Comparison of ENCODE assay signal across 16 cellular contexts in genomic region chr19:45590300-45591003, GRCh38. TPM values are rescaled to one million over a fixed set of nuclear protein-coding genes. Genes with fewer than 3 reads are reported as not detected.
DNase-seq lines count a peak whose midpoint lies in the region; ATAC-seq and TF ChIP-seq lines count a peak whose summit lies in the region.
"Had no signal": no experiment of that assay in that cellular context is flagged by ENCODE, and none has a peak within 500 bp of the region (broad histone marks: within the 10 kb centered on the region; RNA-seq: fewer than 3 reads in every experiment).

No MANE protein-coding gene starts in this region.

- H3K36me3 ChIP-seq in mammary epithelial cell (ENCODE audit: insufficient read depth, low read length) (no peaks in the 10 kb centered on the region), MM.1S (replicated peaks; ENCODE audit: insufficient read depth, low read length) (no peaks in the 10 kb centered on the region), ovary (no peaks in the 10 kb centered on the region)
- H3K36me3 ChIP-seq: Peyer's patch had no signal

- TF ChIP-seq EP300 in ovary (IDR thresholded peaks at IDR 0.05) = no peak

- H2AFZ ChIP-seq in mammary epithelial cell (ENCODE audit: low read depth, low read length) = peak overlapping the region; percentile 80
- peak overlapping the region; percentile 43 for H2AFZ ChIP-seq in MM.1S (ENCODE audit: low read length)

- no peak overlapping the region for H3K4me3 ChIP-seq in mammary epithelial cell (replicated peaks in 1 of 3; ENCODE audit: insufficient read depth in 1 of 3, low read depth in 2 of 3, low read length in 3 of 3)
- no peak overlapping the region for H3K4me3 ChIP-seq in MM.1S (ENCODE audit: low read length)
- no peak overlapping the region for H3K4me3 ChIP-seq in ovary
- H3K4me3 ChIP-seq: Peyer's patch had no signal

- ATAC-seq in stimulated activated effector memory CD8-positive, alpha-beta T cell treated with anti-CD3 and anti-CD28 coated beads, Interleukin-12 subunit alpha, Interleukin-12 subunit beta, amount 100 ng/mL, for 72 hours = no peak
- ATAC-seq: Right ventricle myocardium inferior had no signal

- H3K4me1 ChIP-seq in mammary epithelial cell (ENCODE audit: insufficient read depth, low read length) (peaks cover 5% of the 10 kb centered on the region), MM.1S (ENCODE audit: low read length) (peaks cover 5% of the 10 kb centered on the region), ovary (ENCODE audit: insufficient read depth) (no peaks in the 10 kb centered on the region)

- no peak overlapping the region for H3K4me2 ChIP-seq in mammary epithelial cell (ENCODE audit: insufficient read depth, low read depth, low read length)
- peak overlapping the region; percentile 30; the same call in 1 of the 2 replicates for H3K4me2 ChIP-seq in MM.1S (ENCODE audit: low read depth, low read length)
- H3K4me2 ChIP-seq: SK-N-SH had no signal

- CTCF ChIA-PET in mammary epithelial cell (lab: Charles Lee; ENCODE audit: low non-redundant PET) = interaction anchor here (0.5 to 1.7 kb wide), 3 partner anchors 40 to 102 kb away, joined by 3 to 7 read pairs (median 7); partner anchors contain the start of gene QPCTL
- CTCF ChIA-PET in MCF 10A (lab: Yijun Ruan, JAX) = interaction anchor here (0.5 to 2.3 kb wide), 13 partner anchors 13 to 606 kb away, joined by 3 to 24 read pairs (median 3); partner anchors contain the start of gene SIX5

- H3F3A ChIP-seq in MM.1S (ENCODE audit: insufficient read depth, low read length) = no peaks in the 10 kb centered on the region

- intact Hi-C loops in mammary epithelial cell (cut with micrococcal nuclease) (loop anchor here (1.0 kb wide), 3 partner anchors 53 to 103 kb away; no protein-coding TSS in a partner anchor), MCF 10A (cut with micrococcal nuclease) (loop anchor here (1.0 kb wide), 1 partner anchor 52 kb away; no protein-coding TSS in a partner anchor), ovary (cut with DNase I) (no loop called here)

- DNase-seq in mammary epithelial cell = no peak
- no peak for DNase-seq in MCF 10A (ENCODE audit: unreplicated experiment)
- DNase-seq in MM.1S = no peak
- DNase-seq in endothelial cell (ENCODE audit: low spot score) = no peak
- no peak for DNase-seq in stimulated activated effector memory CD8-positive, alpha-beta T cell treated with anti-CD3 and anti-CD28 coated beads, Interleukin-12 subunit alpha, Interleukin-12 subunit beta, amount 100 ng/mL, for 72 hours (ENCODE audit: low spot score in 2 of 2)
- DNase-seq in NCI-H1417 treated with DMSO at 0.1 percent for 48 hours (lab: John Stamatoyannopoulos, UW) = no peak
- no peak for DNase-seq in ovary
- DNase-seq in T-helper 1 cell = no peak
- DNase-seq: DND-41, GOT3, NCI-H2081 had no signal

- H3K27me3 ChIP-seq in mammary epithelial cell (ENCODE audit: insufficient read depth, low read length) = no peaks in the 10 kb centered on the region
- H3K27me3 ChIP-seq in MM.1S (replicated peaks; ENCODE audit: insufficient read depth, low read length) = peaks cover 52% of the 10 kb centered on the region
- no peaks in the 10 kb centered on the region for H3K27me3 ChIP-seq in ovary
- H3K27me3 ChIP-seq: Peyer's patch had no signal

- H3K9me3 Mint-ChIP-seq in MCF 10A (ENCODE audit: unreplicated experiment) (no peaks in the 10 kb centered on the region), endothelial cell (ENCODE audit: unreplicated experiment) (no peaks in the 10 kb centered on the region)
- H3K9me3 Mint-ChIP-seq in stimulated activated effector memory CD8-positive, alpha-beta T cell treated with anti-CD3 and anti-CD28 coated beads, Interleukin-12 subunit alpha, Interleukin-12 subunit beta, amount 100 ng/mL, for 72 hours = no peaks in the 10 kb centered on the region
- H3K9me3 Mint-ChIP-seq: IgD-negative memory B cell had no signal

- H3K27me3 Mint-ChIP-seq in MCF 10A (ENCODE audit: insufficient read depth, unreplicated experiment) = no peaks in the 10 kb centered on the region
- H3K27me3 Mint-ChIP-seq in endothelial cell (ENCODE audit: unreplicated experiment) = peaks cover 9% of the 10 kb centered on the region

- WGBS in mammary epithelial cell (ENCODE audit: low coverage, missing lambda C conversion rate) = 44% methylated on average over 13 of the region's 15 CpGs
- 48 to 57% (median 48%) methylated on average over 15 of the region's 15 CpGs for WGBS in ovary, 3 donors

- no peak overlapping the region for H3K27ac Mint-ChIP-seq in MCF 10A (ENCODE audit: low read depth, unreplicated experiment)
- H3K27ac Mint-ChIP-seq in endothelial cell (ENCODE audit: unreplicated experiment) = no peak overlapping the region
- peak overlapping the region; percentile 61 for H3K27ac Mint-ChIP-seq in stimulated activated effector memory CD8-positive, alpha-beta T cell treated with anti-CD3 and anti-CD28 coated beads, Interleukin-12 subunit alpha, Interleukin-12 subunit beta, amount 100 ng/mL, for 72 hours

- H3K79me2 ChIP-seq in mammary epithelial cell (ENCODE audit: insufficient read depth, low read length) (no peaks in the 10 kb centered on the region), MM.1S (ENCODE audit: low read length) (no peaks in the 10 kb centered on the region)

- H3K4me3 Mint-ChIP-seq in MCF 10A (ENCODE audit: unreplicated experiment) (no peak overlapping the region), endothelial cell (ENCODE audit: unreplicated experiment) (peak overlapping the region; percentile 38)
- no peak overlapping the region for H3K4me3 Mint-ChIP-seq in stimulated activated effector memory CD8-positive, alpha-beta T cell treated with anti-CD3 and anti-CD28 coated beads, Interleukin-12 subunit alpha, Interleukin-12 subunit beta, amount 100 ng/mL, for 72 hours

- BruUV-seq in mammary epithelial cell (replicated peaks; lab: Mats Ljungman, UMichigan) (no TSS peak), MCF 10A (replicated peaks; lab: Mats Ljungman, UMichigan) (no TSS peak)

- H3K36me3 Mint-ChIP-seq in MCF 10A (ENCODE audit: insufficient read depth, unreplicated experiment) (no peaks in the 10 kb centered on the region), endothelial cell (ENCODE audit: low read depth, unreplicated experiment) (peaks cover 24% of the 10 kb centered on the region)
- H3K36me3 Mint-ChIP-seq in stimulated activated effector memory CD8-positive, alpha-beta T cell treated with anti-CD3 and anti-CD28 coated beads, Interleukin-12 subunit alpha, Interleukin-12 subunit beta, amount 100 ng/mL, for 72 hours = peaks cover 6% of the 10 kb centered on the region
- H3K36me3 Mint-ChIP-seq: IgD-negative memory B cell had no signal

- POLR2A ChIA-PET in MCF 10A (lab: Yijun Ruan, JAX) = interaction anchor here (0.7 to 1.5 kb wide), 3 partner anchors 14 to 58 kb away, joined by 3 to 4 read pairs (median 3); partner anchors contain the start of gene EML2

- H4K20me1 ChIP-seq in mammary epithelial cell (ENCODE audit: insufficient read depth, low read length) (no peaks in the 10 kb centered on the region), MM.1S (ENCODE audit: insufficient read depth, low read length) (no peaks in the 10 kb centered on the region)

- H3K9ac ChIP-seq in mammary epithelial cell (ENCODE audit: insufficient read depth, low read length) (no peak overlapping the region), MM.1S (ENCODE audit: low read length) (no peak overlapping the region)
- H3K9ac ChIP-seq: SK-N-SH had no signal

- no peak for TF ChIP-seq POLR2A in ovary (IDR thresholded peaks at IDR 0.05)

- no peaks in the 10 kb centered on the region for H3K9me3 ChIP-seq in mammary epithelial cell (replicated peaks; ENCODE audit: insufficient read depth, low read length)
- H3K9me3 ChIP-seq in MM.1S (replicated peaks; ENCODE audit: insufficient read depth, low read length) = no peaks in the 10 kb centered on the region
- H3K9me3 ChIP-seq in ovary = no peaks in the 10 kb centered on the region
- H3K9me3 ChIP-seq: Peyer's patch, SK-N-SH had no signal

- dilution Hi-C loops in mammary epithelial cell (cut with HindIII; ENCODE audit: low sequenced_read_pairs) = no loop called here

- TF ChIP-seq CTCF in mammary epithelial cell (conservative IDR thresholded peaks at IDR 0.05 in 1 of 2, IDR thresholded peaks at IDR 0.05 in 1 of 2; ENCODE audit: extremely low read depth in 1 of 2, insufficient read depth in 1 of 2, low read depth in 1 of 2, low read length in 2 of 2) (no peak), MCF 10A (IDR thresholded peaks at IDR 0.05; ENCODE audit: unreplicated experiment) (no peak), MM.1S (IDR thresholded peaks at IDR 0.05; ENCODE audit: low read length) (no peak), endothelial cell (IDR thresholded peaks at IDR 0.05; ENCODE audit: unreplicated experiment) (no peak), ovary (IDR thresholded peaks at IDR 0.05) (no peak)

- no peak overlapping the region for H3K27ac ChIP-seq in mammary epithelial cell (ENCODE audit: insufficient read depth, low read depth, low read length)
- no peak overlapping the region for H3K27ac ChIP-seq in MM.1S (ENCODE audit: low read length)
- H3K27ac ChIP-seq in ovary = no peak overlapping the region
- H3K27ac ChIP-seq: Peyer's patch had no signal

- in situ Hi-C loops in mammary epithelial cell (cut with MboI; ENCODE audit: low sequenced_read_pairs in 2 of 2) = no loop called here

- no peaks in the 10 kb centered on the region for H3K9me2 ChIP-seq in MM.1S (replicated peaks; ENCODE audit: insufficient read depth, low read length)
- H3K9me2 ChIP-seq: SK-N-SH had no signal

- H3K4me1 Mint-ChIP-seq in MCF 10A (ENCODE audit: insufficient read depth, unreplicated experiment) (peaks cover 9% of the 10 kb centered on the region), endothelial cell (ENCODE audit: unreplicated experiment) (peaks cover 16% of the 10 kb centered on the region)
- peaks cover 18% of the 10 kb centered on the region for H3K4me1 Mint-ChIP-seq in stimulated activated effector memory CD8-positive, alpha-beta T cell treated with anti-CD3 and anti-CD28 coated beads, Interleukin-12 subunit alpha, Interleukin-12 subunit beta, amount 100 ng/mL, for 72 hours

RNA-seq across cellular contexts. Expression of gene OPA3, which starts 5.8 kb away (rescaled TPM):
- 10 to 100 TPM; 13.7 to 17.4 TPM for total RNA-seq in mammary epithelial cell
- polyA plus RNA-seq in mammary epithelial cell = 20.3 TPM
- polyA minus RNA-seq in mammary epithelial cell = 22.0 TPM
- 16.8 and 17.3 TPM in 2 replicates for total RNA-seq in MCF 10A (2022)
- 13.4 TPM for total RNA-seq in endothelial cell (ENCODE audit: unreplicated experiment)
- total RNA-seq in ovary = 10 to 100 TPM in 4 of 7 donors, 1 to 10 TPM in 3; 2.0 to 16.6 (median 12.3) TPM
- polyA plus RNA-seq in ovary = 1 to 10 TPM; 3.3 to 8.9 TPM

RNA-seq across cellular contexts. Expression of gene GPR4, which starts 11.6 kb away (rescaled TPM):
- not detected for total RNA-seq in mammary epithelial cell
- polyA plus RNA-seq in mammary epithelial cell = 0.02 TPM
- not detected for polyA minus RNA-seq in mammary epithelial cell
- not detected in 2 replicates for total RNA-seq in MCF 10A (2022)
- total RNA-seq in endothelial cell (ENCODE audit: unreplicated experiment) = 13.5 TPM
- 1 to 10 TPM in 5 of 7 donors, under 1 TPM in 2; 0.60 to 4.5 (median 2.4) TPM for total RNA-seq in ovary
- 10 to 100 TPM in 1 of 2 donors, 1 to 10 TPM in 1; 3.0 to 11.9 TPM for polyA plus RNA-seq in ovary
- total RNA-seq: A172 had no signal
- polyA plus RNA-seq: IgD-negative memory B cell had no signal

RNA-seq across cellular contexts. Expression of gene EML2, which starts 48.7 kb away (rescaled TPM):
- total RNA-seq in mammary epithelial cell (10 to 100 TPM; 55.8 to 98.2 TPM), MCF 10A (2022) (110 and 137 TPM in 2 replicates), endothelial cell (ENCODE audit: unreplicated experiment) (20.3 TPM), ovary (10 to 100 TPM in 6 of 7 donors, 1 to 10 TPM in 1; 9.9 to 25.0 (median 14.4) TPM)
- polyA plus RNA-seq in mammary epithelial cell (35.4 TPM), ovary (10 to 100 TPM; 13.1 to 16.3 TPM)
- 63.1 TPM for polyA minus RNA-seq in mammary epithelial cell

Comparison
In these comparisons a context has a peak if more than half of its experiments do, and no peak if none do; other contexts are left out.
1. intact Hi-C loops: an anchor here in mammary epithelial cell (1.0 kb wide) and MCF 10A (1.0 kb wide); none called in ovary.